In genomic region chr18:65322895-65323294, GRCh38 we compare ENCODE assay signal across 19 cellular contexts.
"Had no signal": no experiment of that assay in that cellular context is flagged by ENCODE, and none has a peak within 500 bp of the region (broad histone marks: within the 10 kb centered on the region; RNA-seq: fewer than 3 reads in every experiment).

No MANE protein-coding gene starts in this region.

- H3K9me3 ChIP-seq: SJCRH30 had no signal

- H3K36me3 ChIP-seq: SJCRH30 had no signal

- H3K4me3 ChIP-seq: K562, SJCRH30, SK-N-MC had no signal

- H3K9ac ChIP-seq: KMS-11 had no signal

- H3K27me3 Mint-ChIP-seq: IgD-negative memory B cell had no signal

- H3K4me3 Mint-ChIP-seq: IgD-negative memory B cell had no signal

- H3K9me3 Mint-ChIP-seq: IgD-negative memory B cell had no signal

- DNase-seq: MV-4-11, NCI-H1048, NCI-H1105, NCI-H1417, NCI-H1436 treated with DMSO at 0.1 percent for 48 hours, NCI-H1694, NCI-H187 treated with DMSO at 0.1 percent for 48 hours, NCI-H2029 treated with DMSO at 0.1 percent for 48 hours, NCI-H524, NCI-H526 treated with DMSO at 0.1 percent for 48 hours, NCI-H748 treated with DMSO at 0.1 percent for 48 hours, SHP77 treated with DMSO at 0.1 percent for 48 hours, SJCRH30 had no signal

- H3K27me3 ChIP-seq: SJCRH30 had no signal

- H3K4me2 ChIP-seq: KMS-11 had no signal

- H3K27ac ChIP-seq: KMS-11, RWPE1, SJCRH30, SK-N-MC had no signal

- H3K36me3 Mint-ChIP-seq: IgD-negative memory B cell had no signal

- H3K27ac Mint-ChIP-seq: IgD-negative memory B cell had no signal

- FAIRE-seq: K562 had no signal

- H3K4me1 Mint-ChIP-seq: IgD-negative memory B cell had no signal

- ATAC-seq: K562, Panc1 had no signal

- H3K4me1 ChIP-seq: SJCRH30 had no signal
